8 cellular contexts compared by ENCODE assay signal in the genomic region with DNA sequence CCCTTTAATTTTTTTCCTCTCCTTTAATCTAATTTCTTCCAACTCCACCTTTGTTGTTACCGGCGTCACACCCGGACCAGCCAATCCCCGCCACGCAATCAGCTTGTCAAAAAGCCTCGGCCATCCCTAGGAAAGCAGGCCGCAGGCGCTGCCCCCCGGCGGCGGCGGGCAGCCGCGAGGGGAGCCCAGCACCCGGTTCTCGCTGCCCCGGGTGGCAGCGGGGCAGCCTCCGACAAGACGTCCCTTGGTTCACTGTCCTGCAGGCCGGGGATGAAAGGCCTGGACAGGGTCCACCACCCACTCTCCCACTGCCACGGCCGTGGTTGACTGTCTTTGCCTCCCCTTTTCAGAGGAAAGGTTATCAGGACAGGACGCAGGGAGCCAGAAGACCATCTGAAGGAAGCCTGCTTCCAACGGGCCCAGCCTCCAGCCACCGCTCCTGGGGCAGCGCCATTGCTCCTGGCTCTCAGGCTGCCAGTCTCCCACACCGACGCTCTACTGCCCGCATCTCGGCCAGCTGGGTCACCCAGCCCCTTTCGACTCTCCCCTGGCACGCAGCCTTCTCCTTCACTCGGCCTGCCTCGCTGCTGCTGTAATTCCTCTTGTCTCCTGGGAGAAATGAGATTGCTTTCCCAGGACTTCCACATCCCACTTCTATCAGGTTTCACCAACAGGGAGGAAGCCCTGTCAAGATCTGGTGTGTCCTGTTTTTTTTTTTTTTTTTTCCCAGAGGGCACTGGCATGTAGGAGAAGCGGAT. TPM values are rescaled to one million over a fixed set of nuclear protein-coding genes. Genes with fewer than 3 reads are reported as not detected.
A peak's percentile ranks its signal among the peaks of the same experiment; 100 is the strongest.
DNase-seq lines count a peak whose midpoint lies in the region; ATAC-seq and TF ChIP-seq lines count a peak whose summit lies in the region.

No MANE protein-coding gene starts in this region.

- peak overlapping the region; percentile 85 for H3K4me3 Mint-ChIP-seq in activated CD4-positive, alpha-beta memory T cell treated with anti-CD3 and anti-CD28 coated beads for 36 hours

- peaks cover 8% of the 10 kb centered on the region for H3K36me3 Mint-ChIP-seq in activated CD4-positive, alpha-beta memory T cell treated with anti-CD3 and anti-CD28 coated beads for 36 hours

- H3K4me1 Mint-ChIP-seq in activated CD4-positive, alpha-beta memory T cell treated with anti-CD3 and anti-CD28 coated beads for 36 hours (ENCODE audit: low read depth), result peaks cover 5% of the 10 kb centered on the region

- H3K36me3 ChIP-seq in mesendoderm (ENCODE audit: control insufficient read depth, insufficient read depth, low read length), result no peaks in the 10 kb centered on the region

- H2BK5ac ChIP-seq in mesendoderm (ENCODE audit: low read length), result no peak overlapping the region

- no peak overlapping the region for H3K4ac ChIP-seq in mesendoderm (ENCODE audit: low read depth, low read length)

- CTCF ChIA-PET in activated CD4-positive, alpha-beta memory T cell treated with anti-CD3 and anti-CD28 coated beads for 36 hours (lab: Charles Lee), result interaction anchor here (0.9 to 5.0 kb wide), 9 partner anchors 9 to 129 kb away, joined by 3 to 86 read pairs (median 6); partner anchors contain the start of genes GRN and HDAC5

- H3K4me2 ChIP-seq in mesendoderm (ENCODE audit: low read length), result peak overlapping the region; percentile 98

- no peak overlapping the region for H2BK15ac ChIP-seq in mesendoderm (replicated peaks; ENCODE audit: low read depth)

- H3K4me3 ChIP-seq in AG10803 (ENCODE audit: low read length) (peak overlapping the region; percentile 80), epithelial cell of esophagus (ENCODE audit: low read length) (peak overlapping the region; percentile 79), mesendoderm (ENCODE audit: low read length) (peak overlapping the region; percentile 44)

- no peak overlapping the region for H3K23ac ChIP-seq in mesendoderm (ENCODE audit: low read length)

- no peak overlapping the region for H4K5ac ChIP-seq in mesendoderm (ENCODE audit: low read length)

- H3K18ac ChIP-seq in mesendoderm (ENCODE audit: low read length), result no peak overlapping the region

- H3K79me2 ChIP-seq in mesendoderm (ENCODE audit: control insufficient read depth, insufficient read depth, low read length), result peaks cover 18% of the 10 kb centered on the region

- H3K9ac ChIP-seq in mesendoderm (ENCODE audit: low read length), result peak overlapping the region; percentile 97

- peak; percentile 14 for TF ChIP-seq CTCF in AG10803 (conservative IDR thresholded peaks at IDR 0.05; ENCODE audit: low read length)
- TF ChIP-seq CTCF in epithelial cell of esophagus (IDR thresholded peaks at IDR 0.05; ENCODE audit: insufficient read depth, low read depth, low read length, missing control alignments), result no peak

- WGBS in mesendoderm (ENCODE audit: extremely low coverage, insufficient coverage, low lambda C conversion rate), result no CpG with 5 or more reads among the region's 36 CpGs

- H3K27ac ChIP-seq in mesendoderm (ENCODE audit: low read depth, low read length), result no peak overlapping the region

- H2AK5ac ChIP-seq in mesendoderm (ENCODE audit: low read length), result no peak overlapping the region

- DNase-seq in AG10803 (ENCODE audit: low read depth) (peak; percentile 81), GM19238 (ENCODE audit: insufficient read length, low spot score) (peak; percentile 57), NCI-H510A (lab: John Stamatoyannopoulos, UW) (peak; percentile 49), epithelial cell of esophagus (ENCODE audit: low read depth) (peak; percentile 62), mesendoderm (peak; percentile 90), superior temporal gyrus (ENCODE audit: extremely low spot score) (peak; percentile 88)
- DNase-seq in activated CD4-positive, alpha-beta memory T cell treated with anti-CD3 and anti-CD28 coated beads for 36 hours, result peak; percentile 71

- H2BK120ac ChIP-seq in mesendoderm (ENCODE audit: low read depth, low read length), result no peak overlapping the region

- intact Hi-C loops in activated CD4-positive, alpha-beta memory T cell treated with anti-CD3 and anti-CD28 coated beads for 36 hours (cut with micrococcal nuclease), result no loop called here

- H3K9me3 Mint-ChIP-seq in activated CD4-positive, alpha-beta memory T cell treated with anti-CD3 and anti-CD28 coated beads for 36 hours, result no peaks in the 10 kb centered on the region

- POLR2A ChIA-PET in activated CD4-positive, alpha-beta memory T cell treated with anti-CD3 and anti-CD28 coated beads for 36 hours (lab: Charles Lee), result interaction anchor here (0.5 to 3.6 kb wide), 9 partner anchors 11 to 1298 kb away, joined by 3 to 43 read pairs (median 5); partner anchors contain the start of genes ATXN7L3, HDAC5 and TMUB2

- H3K27me3 ChIP-seq in mesendoderm (ENCODE audit: insufficient read depth, low read length, poor library complexity), result no peaks in the 10 kb centered on the region

- ATAC-seq in HG02610 (IDR thresholded peaks at IDR 0.05; ENCODE audit: unreplicated experiment), result no peak

- H3K27ac Mint-ChIP-seq in activated CD4-positive, alpha-beta memory T cell treated with anti-CD3 and anti-CD28 coated beads for 36 hours, result peak overlapping the region; percentile 83

- peaks cover 3% of the 10 kb centered on the region for H3K79me1 ChIP-seq in mesendoderm (ENCODE audit: low read length)

- H3K56ac ChIP-seq in mesendoderm (ENCODE audit: low read length), result peak overlapping the region; percentile 90

- no peaks in the 10 kb centered on the region for H3K4me1 ChIP-seq in mesendoderm (ENCODE audit: control insufficient read depth, low read depth, low read length)

- no peak overlapping the region for H4K8ac ChIP-seq in mesendoderm (ENCODE audit: low read depth, low read length)

- no peaks in the 10 kb centered on the region for H3K27me3 Mint-ChIP-seq in activated CD4-positive, alpha-beta memory T cell treated with anti-CD3 and anti-CD28 coated beads for 36 hours

RNA-seq across cellular contexts. Expression of gene UBTF, which starts 2.8 kb away (rescaled TPM):
- total RNA-seq in activated CD4-positive, alpha-beta memory T cell treated with anti-CD3 and anti-CD28 coated beads for 36 hours, result 100 to 1,000 TPM; 112 to 118 TPM
- 78.1 TPM for polyA plus RNA-seq in mesendoderm (2013, experiment 1 of 2)
- 78.4 TPM for polyA plus RNA-seq in mesendoderm (2013, experiment 2 of 2)

RNA-seq across cellular contexts. Expression of gene ATXN7L3, which starts 22.6 kb away (rescaled TPM):
- total RNA-seq in activated CD4-positive, alpha-beta memory T cell treated with anti-CD3 and anti-CD28 coated beads for 36 hours, result 10 to 100 TPM; 63.4 to 69.7 TPM
- 48.5 TPM for polyA plus RNA-seq in mesendoderm (2013, experiment 1 of 2)
- polyA plus RNA-seq in mesendoderm (2013, experiment 2 of 2), result 47.5 TPM

RNA-seq across cellular contexts. Expression of gene TMUB2, which starts 35.5 kb away (rescaled TPM):
- total RNA-seq in activated CD4-positive, alpha-beta memory T cell treated with anti-CD3 and anti-CD28 coated beads for 36 hours, result 10 to 100 TPM; 21.8 to 21.9 TPM
- 11.7 TPM for polyA plus RNA-seq in mesendoderm (2013, experiment 1 of 2)
- polyA plus RNA-seq in mesendoderm (2013, experiment 2 of 2), result 11.4 TPM

RNA-seq across cellular contexts. Expression of gene SLC4A1, which starts 45.6 kb away (rescaled TPM):
- not detected for total RNA-seq in activated CD4-positive, alpha-beta memory T cell treated with anti-CD3 and anti-CD28 coated beads for 36 hours
- 0.04 TPM for polyA plus RNA-seq in mesendoderm (2013, experiment 1 of 2)
- polyA plus RNA-seq in mesendoderm (2013, experiment 2 of 2), result 0.01 TPM

RNA-seq across cellular contexts. Expression of gene ASB16, which starts 51.8 kb away (rescaled TPM):
- under 1 TPM in 1 of 2 experiments, not detected in 1; 0.19 TPM for total RNA-seq in activated CD4-positive, alpha-beta memory T cell treated with anti-CD3 and anti-CD28 coated beads for 36 hours
- polyA plus RNA-seq in mesendoderm (2013, experiment 1 of 2), result not detected
- not detected for polyA plus RNA-seq in mesendoderm (2013, experiment 2 of 2)
